In genomic region chr9:136942112-136942880, GRCh38 we compare ENCODE assay signal across 10 cellular contexts. TPM values are rescaled to one million over a fixed set of nuclear protein-coding genes. Genes with fewer than 3 reads are reported as not detected.
A peak's percentile ranks its signal among the peaks of the same experiment; 100 is the strongest.
DNase-seq lines count a peak whose midpoint lies in the region; ATAC-seq and FAIRE-seq lines count a peak whose summit lies in the region.
"Had no signal": no experiment of that assay in that cellular context is flagged by ENCODE, and none has a peak within 500 bp of the region (broad histone marks: within the 10 kb centered on the region; RNA-seq: fewer than 3 reads in every experiment).

No MANE protein-coding gene starts in this region.

- POLR2A ChIA-PET in naive thymus-derived CD4-positive, alpha-beta T cell (lab: Charles Lee), result no interaction called here

- ATAC-seq in stimulated activated naive CD8-positive, alpha-beta T cell treated with anti-CD3 and anti-CD28 coated beads, Interleukin-15, Interleukin-2, amounts not matched to agents 100 U/mL and 50 U/mL, for 24 hours, result no peak
- no peak for ATAC-seq in activated naive CD8-positive, alpha-beta T cell treated with anti-CD3 and anti-CD28 coated beads, Interleukin-2, amount 50 U/mL, for 24 hours
- no peak for ATAC-seq in naive thymus-derived CD4-positive, alpha-beta T cell
- ATAC-seq in GM21390 (IDR thresholded peaks at IDR 0.05; ENCODE audit: unreplicated experiment) (no peak), HG03159 (IDR thresholded peaks at IDR 0.05; ENCODE audit: unreplicated experiment) (no peak)

- CTCF ChIA-PET in naive thymus-derived CD4-positive, alpha-beta T cell (lab: Charles Lee), result no interaction called here

- peak overlapping the region; percentile 20 for H3K4me3 Mint-ChIP-seq in stimulated activated naive CD8-positive, alpha-beta T cell treated with anti-CD3 and anti-CD28 coated beads, Interleukin-15, Interleukin-2, amounts not matched to agents 100 ng/mL and 50 ng/mL, for 24 hours
- peak overlapping the region; percentile 46 for H3K4me3 Mint-ChIP-seq in activated naive CD8-positive, alpha-beta T cell treated with anti-CD3 and anti-CD28 coated beads, Interleukin-2, amount 50 U/mL, for 24 hours
- peak overlapping the region in 5 of 10 donors; percentile 46 to 84 (median 70) for H3K4me3 Mint-ChIP-seq in naive thymus-derived CD4-positive, alpha-beta T cell

- H3K27ac ChIP-seq in naive thymus-derived CD4-positive, alpha-beta T cell (ENCODE audit: low read depth, low read length), result peak overlapping the region; percentile 77
- H3K27ac ChIP-seq: epithelial cell of prostate, parathyroid adenoma had no signal

- no peak overlapping the region for H3K4me3 ChIP-seq in naive thymus-derived CD4-positive, alpha-beta T cell (ENCODE audit: low read length)

- H3K4me1 ChIP-seq in naive thymus-derived CD4-positive, alpha-beta T cell (ENCODE audit: control insufficient read depth in 2 of 2, insufficient read depth in 2 of 2, low read length in 2 of 2), result peaks cover 6 to 10% of the 10 kb centered on the region in 2 donors

- peaks cover 21% of the 10 kb centered on the region for H3K36me3 Mint-ChIP-seq in stimulated activated naive CD8-positive, alpha-beta T cell treated with anti-CD3 and anti-CD28 coated beads, Interleukin-15, Interleukin-2, amounts not matched to agents 100 ng/mL and 50 ng/mL, for 24 hours (ENCODE audit: low read depth)
- H3K36me3 Mint-ChIP-seq in activated naive CD8-positive, alpha-beta T cell treated with anti-CD3 and anti-CD28 coated beads, Interleukin-2, amount 50 U/mL, for 24 hours (ENCODE audit: low read depth), result peaks cover 9% of the 10 kb centered on the region
- peaks cover 0 to 20% (median 10%) of the 10 kb centered on the region in 5 donors for H3K36me3 Mint-ChIP-seq in naive thymus-derived CD4-positive, alpha-beta T cell

- no peaks in the 10 kb centered on the region for H3K27me3 Mint-ChIP-seq in stimulated activated naive CD8-positive, alpha-beta T cell treated with anti-CD3 and anti-CD28 coated beads, Interleukin-15, Interleukin-2, amounts not matched to agents 100 ng/mL and 50 ng/mL, for 24 hours
- no peaks in the 10 kb centered on the region for H3K27me3 Mint-ChIP-seq in activated naive CD8-positive, alpha-beta T cell treated with anti-CD3 and anti-CD28 coated beads, Interleukin-2, amount 50 U/mL, for 24 hours
- no peaks in the 10 kb centered on the region for H3K27me3 Mint-ChIP-seq in naive thymus-derived CD4-positive, alpha-beta T cell

- no peaks in the 10 kb centered on the region for H3K9me3 Mint-ChIP-seq in stimulated activated naive CD8-positive, alpha-beta T cell treated with anti-CD3 and anti-CD28 coated beads, Interleukin-15, Interleukin-2, amounts not matched to agents 100 ng/mL and 50 ng/mL, for 24 hours
- H3K9me3 Mint-ChIP-seq in activated naive CD8-positive, alpha-beta T cell treated with anti-CD3 and anti-CD28 coated beads, Interleukin-2, amount 50 U/mL, for 24 hours, result no peaks in the 10 kb centered on the region
- peaks cover 0 to 10% (median 0%) of the 10 kb centered on the region in 11 donors for H3K9me3 Mint-ChIP-seq in naive thymus-derived CD4-positive, alpha-beta T cell

- peaks cover 9% of the 10 kb centered on the region for H3K4me1 Mint-ChIP-seq in stimulated activated naive CD8-positive, alpha-beta T cell treated with anti-CD3 and anti-CD28 coated beads, Interleukin-15, Interleukin-2, amounts not matched to agents 100 ng/mL and 50 ng/mL, for 24 hours (ENCODE audit: low read depth)
- H3K4me1 Mint-ChIP-seq in activated naive CD8-positive, alpha-beta T cell treated with anti-CD3 and anti-CD28 coated beads, Interleukin-2, amount 50 U/mL, for 24 hours, result peaks cover 7% of the 10 kb centered on the region
- H3K4me1 Mint-ChIP-seq in naive thymus-derived CD4-positive, alpha-beta T cell, result peaks cover 0 to 14% (median 5%) of the 10 kb centered on the region in 7 donors

- no peaks in the 10 kb centered on the region for H3K27me3 ChIP-seq in naive thymus-derived CD4-positive, alpha-beta T cell (ENCODE audit: control insufficient read depth in 2 of 2, insufficient read depth in 2 of 2, low read length in 2 of 2)

- peaks cover 0 to 4% (median 0%) of the 10 kb centered on the region in 3 experiments for H3K9me3 ChIP-seq in naive thymus-derived CD4-positive, alpha-beta T cell (ENCODE audit: control insufficient read depth in 2 of 3, low read length in 3 of 3)

- DNase-seq in stimulated activated naive CD8-positive, alpha-beta T cell treated with anti-CD3 and anti-CD28 coated beads, Interleukin-15, Interleukin-2, amounts not matched to agents 100 U/mL and 50 U/mL, for 24 hours, result no peak
- DNase-seq in activated naive CD8-positive, alpha-beta T cell treated with anti-CD3 and anti-CD28 coated beads, Interleukin-2, amount 50 U/mL, for 24 hours, result no peak
- no peak for DNase-seq in naive thymus-derived CD4-positive, alpha-beta T cell
- DNase-seq in urothelium cell line (ENCODE audit: low spot score) (no peak), DMS79 treated with DMSO at 0.1 percent for 48 hours (lab: John Stamatoyannopoulos, UW) (no peak)

- H3K36me3 ChIP-seq in naive thymus-derived CD4-positive, alpha-beta T cell (ENCODE audit: control insufficient read depth in 2 of 3, insufficient read depth in 3 of 3, low read length in 3 of 3), result peaks cover 0 to 43% (median 6%) of the 10 kb centered on the region in 3 experiments

- intact Hi-C loops in naive thymus-derived CD4-positive, alpha-beta T cell (cut with micrococcal nuclease), result loop anchor here (5.0 to 10.0 kb wide), 3 partner anchors 135 to 283 kb away; partner anchors contain the start of genes CYSRT1 (in 1 of the 2), NDOR1 (in 1 of the 2), RABL6 (in 1 of the 2) and RNF208 (in 1 of the 2)

- FAIRE-seq in urothelium cell line (lab: Jason Lieb, UNC), result no peak

- no peak overlapping the region for H3K27ac Mint-ChIP-seq in stimulated activated naive CD8-positive, alpha-beta T cell treated with anti-CD3 and anti-CD28 coated beads, Interleukin-15, Interleukin-2, amounts not matched to agents 100 ng/mL and 50 ng/mL, for 24 hours
- no peak overlapping the region for H3K27ac Mint-ChIP-seq in activated naive CD8-positive, alpha-beta T cell treated with anti-CD3 and anti-CD28 coated beads, Interleukin-2, amount 50 U/mL, for 24 hours
- peak overlapping the region in 3 of 9 donors; percentile 5 to 62 (median 43) for H3K27ac Mint-ChIP-seq in naive thymus-derived CD4-positive, alpha-beta T cell

RNA-seq across cellular contexts. Expression of gene FBXW5, which starts 2.2 kb away (rescaled TPM):
- 100 to 1,000 TPM in 1 of 5 experiments, 10 to 100 TPM in 4; 54.3 to 105 (median 94.5) TPM for total RNA-seq in naive thymus-derived CD4-positive, alpha-beta T cell
- 100 to 1,000 TPM in 1 of 2 donors, 10 to 100 TPM in 1; 59.1 to 113 TPM for polyA plus RNA-seq in naive thymus-derived CD4-positive, alpha-beta T cell

RNA-seq across cellular contexts. Expression of gene C8G, which starts 2.7 kb away (rescaled TPM):
- total RNA-seq in naive thymus-derived CD4-positive, alpha-beta T cell, result 1 to 10 TPM in 3 of 5 experiments, under 1 TPM in 2; 0.77 to 3.6 (median 1.4) TPM
- polyA plus RNA-seq in naive thymus-derived CD4-positive, alpha-beta T cell, result not detected

RNA-seq across cellular contexts. Expression of gene LCN12, which starts 9.8 kb away (rescaled TPM):
- 1 to 10 TPM in 4 of 5 experiments, under 1 TPM in 1; 0.89 to 4.9 (median 2.6) TPM for total RNA-seq in naive thymus-derived CD4-positive, alpha-beta T cell
- polyA plus RNA-seq in naive thymus-derived CD4-positive, alpha-beta T cell, result not detected

RNA-seq across cellular contexts. Expression of gene PTGDS, which starts 35.0 kb away (rescaled TPM):
- 10 to 100 TPM in 1 of 5 experiments, 1 to 10 TPM in 3, under 1 TPM in 1; 0.97 to 68.7 (median 4.3) TPM for total RNA-seq in naive thymus-derived CD4-positive, alpha-beta T cell
- not detected for polyA plus RNA-seq in naive thymus-derived CD4-positive, alpha-beta T cell

RNA-seq across cellular contexts. Expression of gene LCNL1, which starts 40.5 kb away (rescaled TPM):
- 1 to 10 TPM in 1 of 5 experiments, under 1 TPM in 2, not detected in 2; 0.12 to 1.9 (median 0.13) TPM for total RNA-seq in naive thymus-derived CD4-positive, alpha-beta T cell
- polyA plus RNA-seq in naive thymus-derived CD4-positive, alpha-beta T cell, result not detected
